In genomic region chr10:97826892-97827291, GRCh38 we compare ENCODE assay signal across 8 cellular contexts. TPM values are rescaled to one million over a fixed set of nuclear protein-coding genes. Genes with fewer than 3 reads are reported as not detected.
"Had no signal": no experiment of that assay in that cellular context is flagged by ENCODE, and none has a peak within 500 bp of the region (broad histone marks: within the 10 kb centered on the region; RNA-seq: fewer than 3 reads in every experiment).

No MANE protein-coding gene starts in this region.

- H3K4me2 ChIP-seq: GM23338 had no signal

- ATAC-seq: K562 had no signal

- H3K9me3 ChIP-seq: HAP-1 had no signal

- H3K27ac Mint-ChIP-seq: GM23338 had no signal

- FAIRE-seq: HTR-8/SVneo, K562 had no signal

- H3K4me1 ChIP-seq: HAP-1 had no signal

- H2AFZ ChIP-seq: GM23338 had no signal

- H3K4me3 Mint-ChIP-seq: GM23338 had no signal

- DNase-seq: H7, IMR-90 had no signal

- H3K4me3 ChIP-seq: GM23338, HAP-1, K562 had no signal

- H3K9me3 Mint-ChIP-seq: GM23338 had no signal

- H3K36me3 ChIP-seq: HAP-1 had no signal

RNA-seq across cellular contexts. Expression of gene GOLGA7B, which starts 22.8 kb away (rescaled TPM):
- total RNA-seq: H7, IMR-90 had no signal
- polyA plus RNA-seq: IMR-90 had no signal

RNA-seq across cellular contexts. Expression of gene SFRP5, which starts 55.1 kb away (rescaled TPM):
- total RNA-seq: H4, HT-29, IMR-90 had no signal
- polyA plus RNA-seq: IMR-90 had no signal
